9 cellular contexts compared by ENCODE assay signal in the genomic region with DNA sequence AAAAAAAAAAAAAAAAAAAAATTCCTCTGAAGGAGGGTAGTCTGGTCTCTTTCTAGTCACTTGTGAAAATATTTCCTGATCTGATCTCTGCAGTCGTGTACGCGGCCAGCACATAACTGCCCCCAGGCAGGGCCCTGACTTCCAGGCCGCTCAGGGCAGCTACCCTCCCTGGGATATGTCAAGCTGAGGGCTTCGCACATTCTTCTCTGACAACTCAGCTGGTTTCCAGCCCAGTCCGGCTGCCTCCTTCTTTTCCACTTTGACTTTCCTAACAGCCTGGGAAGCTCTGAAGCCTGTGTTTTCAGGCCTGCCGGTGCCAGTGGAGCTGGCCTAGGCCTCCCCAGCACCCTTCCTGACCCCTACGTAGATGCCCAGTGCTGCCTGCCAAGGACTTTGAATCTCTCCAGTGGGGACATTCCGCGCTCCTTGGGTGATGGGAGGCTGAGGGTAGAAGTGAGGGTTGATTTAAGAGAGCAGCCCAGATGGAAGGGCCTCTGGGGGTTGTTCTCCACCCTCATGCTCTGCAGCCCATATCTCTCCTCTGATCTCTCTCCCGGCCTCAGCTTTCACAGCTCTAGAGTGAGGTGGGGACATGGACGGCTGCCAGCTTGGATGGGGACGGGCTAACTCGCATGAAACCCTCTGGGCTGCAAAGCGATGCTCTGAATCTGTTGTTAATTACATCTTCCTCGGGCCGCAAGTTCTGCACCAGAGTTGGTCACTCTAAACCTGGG. TPM values are rescaled to one million over a fixed set of nuclear protein-coding genes. Genes with fewer than 3 reads are reported as not detected.
DNase-seq lines count a peak whose midpoint lies in the region; ATAC-seq and TF ChIP-seq lines count a peak whose summit lies in the region.
"Had no signal": no experiment of that assay in that cellular context is flagged by ENCODE, and none has a peak within 500 bp of the region (broad histone marks: within the 10 kb centered on the region; RNA-seq: fewer than 3 reads in every experiment).

No MANE protein-coding gene starts in this region.

- H3K36me3 ChIP-seq in left ventricle myocardium inferior: no peaks in the 10 kb centered on the region

- DNase-seq in ELF-1 (ENCODE audit: low read depth, low spot score) (peak; percentile 96), amniotic stem cell (lab: John Stamatoyannopoulos, UW) (peak; percentile 83), left ventricle myocardium inferior (peak; percentile 61), skeletal muscle cell (ENCODE audit: low read depth) (peak; percentile 72), NCI-H187 (lab: John Stamatoyannopoulos, UW) (no peak), NAMALWA (ENCODE audit: low spot score) (no peak)
- DNase-seq in effector CD4-positive, alpha-beta T cell: no peak
- DNase-seq: cerebellar nuclear complex had no signal

- intact Hi-C loops in left ventricle myocardium inferior (cut with micrococcal nuclease): no loop called here

- H3K4me1 ChIP-seq in left ventricle myocardium inferior: peaks cover 34% of the 10 kb centered on the region

- peaks cover 6% of the 10 kb centered on the region for H3K9me3 ChIP-seq in left ventricle myocardium inferior (replicated peaks)

- H3K27ac ChIP-seq in left ventricle myocardium inferior (replicated peaks): peak overlapping the region; percentile 83

- H3K4me3 ChIP-seq in left ventricle myocardium inferior (peak overlapping the region; percentile 3), skeletal muscle cell (ENCODE audit: low read depth, low read length) (no peak overlapping the region)

- no peak for ATAC-seq in HG03469 (IDR thresholded peaks at IDR 0.05; ENCODE audit: unreplicated experiment)

- TF ChIP-seq CTCF in left ventricle myocardium inferior (IDR thresholded peaks at IDR 0.05; ENCODE audit: borderline replicate concordance): no peak

- no peaks in the 10 kb centered on the region for H3K27me3 ChIP-seq in left ventricle myocardium inferior (ENCODE audit: low read depth)

RNA-seq across cellular contexts. Expression of gene COL5A1, which starts 20.7 kb away (rescaled TPM):
- 13.9 TPM for total RNA-seq in left ventricle myocardium inferior

Comparison
In these comparisons a context has a peak if more than half of its experiments do, and no peak if none do; other contexts are left out.
1. DNase-seq: peak in ELF-1 (single experiment), amniotic stem cell (single experiment), left ventricle myocardium inferior (single experiment) and skeletal muscle cell (single experiment); none in effector CD4-positive, alpha-beta T cell (single experiment), NCI-H187 (0 of 2) and NAMALWA (single experiment).